8 cellular contexts compared by ENCODE assay signal in the genomic region with DNA sequence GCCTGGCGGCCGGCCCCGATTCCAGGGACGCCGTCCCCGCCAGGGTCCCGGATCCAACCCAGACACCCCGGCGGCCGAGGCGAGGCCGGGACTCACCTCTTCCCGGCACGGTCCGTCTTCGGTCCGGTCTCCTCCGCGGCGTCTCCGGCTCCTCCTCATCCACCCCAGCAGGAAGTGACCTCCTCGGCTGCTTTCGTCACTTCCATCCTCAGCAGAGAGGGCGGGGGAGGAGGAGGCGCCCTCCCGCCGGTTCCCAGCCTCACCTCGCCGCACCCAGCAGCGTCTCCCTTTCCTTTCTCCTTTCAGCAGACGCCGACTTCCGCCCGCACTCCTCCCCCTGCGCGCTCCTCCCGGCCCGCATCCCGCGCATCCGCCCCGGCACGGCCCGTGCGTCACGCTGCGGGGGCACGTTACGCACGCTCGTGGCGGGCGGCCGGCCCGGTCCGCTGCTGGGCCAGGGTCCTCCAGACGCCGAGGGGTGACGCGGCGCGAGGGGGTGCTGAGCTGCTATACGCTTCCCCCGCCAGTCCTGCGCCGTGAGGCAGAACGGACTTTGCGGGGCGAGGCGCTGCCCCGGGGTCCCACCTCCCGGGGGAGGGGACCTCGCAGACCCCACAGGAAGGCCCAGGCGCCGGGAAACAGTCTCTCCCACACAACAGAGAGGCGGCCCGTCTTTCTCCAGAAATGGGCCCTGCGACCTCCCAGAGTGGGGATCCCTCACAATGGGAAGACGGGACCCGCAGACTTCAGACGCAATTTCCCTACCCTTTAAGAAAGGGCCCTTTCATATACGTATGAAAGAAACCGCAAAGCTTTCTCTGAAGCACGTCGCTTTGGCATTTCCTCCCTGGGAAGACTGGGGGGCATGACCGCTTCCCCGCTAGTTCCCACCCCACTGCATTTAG. TPM values are rescaled to one million over a fixed set of nuclear protein-coding genes. Genes with fewer than 3 reads are reported as not detected.
A peak's percentile ranks its signal among the peaks of the same experiment; 100 is the strongest.
DNase-seq lines count a peak whose midpoint lies in the region; ATAC-seq and TF ChIP-seq lines count a peak whose summit lies in the region.

A gene (minus strand): TSS at position 176 of the 905 bp plus-strand sequence. CDS start 2,043 bp downstream, outside the sequence.

- TF ChIP-seq CTCF in SU-DHL-6 (IDR thresholded peaks at IDR 0.05; ENCODE audit: insufficient read depth, low read length, poor library complexity, severe bottlenecking) = no peak
- no peak for TF ChIP-seq CTCF in parathyroid adenoma (IDR thresholded peaks at IDR 0.05)
- TF ChIP-seq CTCF in tibial artery (IDR thresholded peaks at IDR 0.05) = no peak

- H3K9me3 Mint-ChIP-seq in activated naive CD8-positive, alpha-beta T cell treated with anti-CD3 and anti-CD28 coated beads, Interleukin-2, amount 10 ng/mL, durations not matched to agents 7 days and 5 days = no peaks in the 10 kb centered on the region

- peak within 1 kb of the TSS; percentile 97 for H3K4me3 Mint-ChIP-seq in activated naive CD8-positive, alpha-beta T cell treated with anti-CD3 and anti-CD28 coated beads, Interleukin-2, amount 10 ng/mL, durations not matched to agents 7 days and 5 days

- H3K27me3 ChIP-seq in SU-DHL-6 (ENCODE audit: low read length) (no peaks in the 10 kb centered on the region), parathyroid adenoma (ENCODE audit: control insufficient read depth, insufficient read depth, low read length) (no peaks in the 10 kb centered on the region), tibial artery (no peaks in the 10 kb centered on the region)

- H3K4me2 ChIP-seq in SU-DHL-6 (ENCODE audit: low read depth, low read length, poor library complexity, severe bottlenecking) (peak within 1 kb of the TSS; percentile 58), parathyroid adenoma (ENCODE audit: low read length) (peak within 1 kb of the TSS; percentile 91)

- no peaks in the 10 kb centered on the region for H3K27me3 Mint-ChIP-seq in activated naive CD8-positive, alpha-beta T cell treated with anti-CD3 and anti-CD28 coated beads, Interleukin-2, amount 10 ng/mL, durations not matched to agents 7 days and 5 days

- H3K9me3 ChIP-seq in SU-DHL-6 (ENCODE audit: insufficient read depth, low read length) (no peaks in the 10 kb centered on the region), parathyroid adenoma (ENCODE audit: control insufficient read depth, low read length) (no peaks in the 10 kb centered on the region), tibial artery (no peaks in the 10 kb centered on the region)

- H3K4me1 ChIP-seq in parathyroid adenoma = no peaks in the 10 kb centered on the region
- H3K4me1 ChIP-seq in tibial artery = peaks cover 0 to 29% (median 22%) of the 10 kb centered on the region in 4 donors

- peaks cover 31% of the 10 kb centered on the region for H3K36me3 Mint-ChIP-seq in activated naive CD8-positive, alpha-beta T cell treated with anti-CD3 and anti-CD28 coated beads, Interleukin-2, amount 10 ng/mL, durations not matched to agents 7 days and 5 days

- H3K36me3 ChIP-seq in SU-DHL-6 (ENCODE audit: low read length) = no peaks in the 10 kb centered on the region; the same call in 1 of the 2 replicates
- no peaks in the 10 kb centered on the region for H3K36me3 ChIP-seq in parathyroid adenoma (ENCODE audit: control insufficient read depth, insufficient read depth, low read length)
- H3K36me3 ChIP-seq in tibial artery = peaks cover 24 to 27% (median 26%) of the 10 kb centered on the region in 3 donors

- peak within 1 kb of the TSS; percentile 99 for H2AFZ ChIP-seq in SU-DHL-6 (ENCODE audit: low read depth, low read length, severe bottlenecking)
- peak within 1 kb of the TSS; percentile 87 for H2AFZ ChIP-seq in parathyroid adenoma

- H3K27ac Mint-ChIP-seq in activated naive CD8-positive, alpha-beta T cell treated with anti-CD3 and anti-CD28 coated beads, Interleukin-2, amount 10 ng/mL, durations not matched to agents 7 days and 5 days = peak within 1 kb of the TSS; percentile 91

- H3K9ac ChIP-seq in SU-DHL-6 (ENCODE audit: low read length) = peak within 1 kb of the TSS; percentile 80
- peak within 1 kb of the TSS; percentile 90 for H3K9ac ChIP-seq in parathyroid adenoma

- ATAC-seq in HG02571 (IDR thresholded peaks at IDR 0.05; ENCODE audit: unreplicated experiment) (peak; percentile 79), Right ventricle myocardium superior (ENCODE audit: poor library complexity) (peak; percentile 98)
- peak; percentile 89 for ATAC-seq in activated naive CD8-positive, alpha-beta T cell treated with anti-CD3 and anti-CD28 coated beads, Interleukin-2, amount 10 ng/mL, durations not matched to agents 7 days and 5 days (ENCODE audit: low read depth)

- H3K4me1 Mint-ChIP-seq in activated naive CD8-positive, alpha-beta T cell treated with anti-CD3 and anti-CD28 coated beads, Interleukin-2, amount 10 ng/mL, durations not matched to agents 7 days and 5 days = peaks cover 46% of the 10 kb centered on the region

- no peaks in the 10 kb centered on the region for H3K9me2 ChIP-seq in SU-DHL-6 (replicated peaks; ENCODE audit: insufficient read depth, low read length)

- H3F3A ChIP-seq in SU-DHL-6 (ENCODE audit: insufficient read depth) = peaks cover 19% of the 10 kb centered on the region

- H3K79me2 ChIP-seq in SU-DHL-6 (ENCODE audit: insufficient read depth, low read length) (peaks cover 21% of the 10 kb centered on the region), parathyroid adenoma (peaks cover 2% of the 10 kb centered on the region)

- H3K27ac ChIP-seq in SU-DHL-6 (ENCODE audit: low read depth, low read length) (no peak within 1 kb of the TSS; the same call in 1 of the 2 replicates), parathyroid adenoma (peak within 1 kb of the TSS; percentile 94), tibial artery (peak within 1 kb of the TSS; percentile 94 to 98)

- POLR2A ChIA-PET in activated naive CD8-positive, alpha-beta T cell treated with anti-CD3 and anti-CD28 coated beads, Interleukin-2, amount 10 ng/mL, durations not matched to agents 7 days and 5 days (lab: Charles Lee) = interaction anchor here (0.5 to 1.1 kb wide), 2 partner anchors 18 to 44 kb away, joined by 3 read pairs; no protein-coding TSS in a partner anchor

- peak; percentile 85 for DNase-seq in NCI-H1092 (lab: John Stamatoyannopoulos, UW)
- DNase-seq in activated naive CD8-positive, alpha-beta T cell treated with anti-CD3 and anti-CD28 coated beads, Interleukin-2, amount 10 ng/mL, durations not matched to agents 7 days and 5 days = peak; percentile 86
- DNase-seq in Right ventricle myocardium superior = peak; percentile 92
- DNase-seq in tibial artery = peak; percentile 88 to 93

- intact Hi-C loops in Right ventricle myocardium superior (cut with DNase I) = no loop called here
- intact Hi-C loops in tibial artery (cut with DNase I; ENCODE audit: low total_unique reads) = no loop called here

- peak within 1 kb of the TSS; percentile 86 for H3K4me3 ChIP-seq in GM08714 (ENCODE audit: low read length)
- H3K4me3 ChIP-seq in SU-DHL-6 (ENCODE audit: insufficient read depth, low read length, poor library complexity, severe bottlenecking) = peak within 1 kb of the TSS; percentile 63
- peak within 1 kb of the TSS; percentile 87 for H3K4me3 ChIP-seq in parathyroid adenoma (ENCODE audit: low read depth, low read length)
- H3K4me3 ChIP-seq in tibial artery = peak within 1 kb of the TSS; percentile 93 to 97

- no peaks in the 10 kb centered on the region for H4K20me1 ChIP-seq in SU-DHL-6 (ENCODE audit: low read depth, low read length)

RNA-seq across cellular contexts. Expression of the gene that starts here (rescaled TPM):
- 10 to 100 TPM; 39.4 to 43.1 TPM for total RNA-seq in activated naive CD8-positive, alpha-beta T cell treated with anti-CD3 and anti-CD28 coated beads, Interleukin-2, amount 10 ng/mL, durations not matched to agents 7 days and 5 days
- total RNA-seq in Right ventricle myocardium superior = 16.4 TPM
